In genomic region chrX:120560842-120561633, GRCh38 we compare ENCODE assay signal across 8 cellular contexts. TPM values are rescaled to one million over a fixed set of nuclear protein-coding genes. Genes with fewer than 3 reads are reported as not detected.
A peak's percentile ranks its signal among the peaks of the same experiment; 100 is the strongest.
DNase-seq lines count a peak whose midpoint lies in the region; ATAC-seq and TF ChIP-seq lines count a peak whose summit lies in the region.

CUL4B (minus strand) TSS chrX:120560962; CDS start chrX:120560638, 324 bp downstream.

- no peaks in the 10 kb centered on the region for H3K27me3 Mint-ChIP-seq in activated T-cell treated with anti-CD3 and anti-CD28 coated beads, Interleukin-2, amount 50 U/mL, for 4 hours (ENCODE audit: low read depth)

- CTCF ChIA-PET in Panc1 (lab: Charles Lee) = no interaction called here

- H3K36me3 ChIP-seq in Panc1 (ENCODE audit: control insufficient read depth, insufficient read depth, low read length) (peaks cover 5% of the 10 kb centered on the region; the same call in 1 of the 2 replicates), esophagus (ENCODE audit: control insufficient read depth in 2 of 2, insufficient read depth in 2 of 2, low read length in 1 of 2) (no peaks in the 10 kb centered on the region), muscle layer of colon (ENCODE audit: insufficient read depth, low read length) (no peaks in the 10 kb centered on the region)

- peak within 1 kb of the TSS; percentile 72 for H3K9ac ChIP-seq in muscle layer of colon (ENCODE audit: low read length)

- H3K4me1 Mint-ChIP-seq in activated T-cell treated with anti-CD3 and anti-CD28 coated beads, Interleukin-2, amount 50 U/mL, for 4 hours (ENCODE audit: low read depth) = peaks cover 25% of the 10 kb centered on the region

- no peaks in the 10 kb centered on the region for H3K9me3 ChIP-seq in Panc1 (ENCODE audit: control insufficient read depth, insufficient read depth, low read depth, low read length)
- H3K9me3 ChIP-seq in esophagus (ENCODE audit: control insufficient read depth in 2 of 2, insufficient read depth in 1 of 2, low read depth in 1 of 2, low read length in 1 of 2) = no peaks in the 10 kb centered on the region
- no peaks in the 10 kb centered on the region for H3K9me3 ChIP-seq in muscle layer of colon (ENCODE audit: low read length)

- no TSS peak for BruUV-seq in Panc1 (replicated peaks; lab: Mats Ljungman, UMichigan)

- intact Hi-C loops in Panc1 (cut with micrococcal nuclease; ENCODE audit: unreplicated experiment) = no loop called here

- H3K27me3 ChIP-seq in Panc1 (ENCODE audit: control insufficient read depth, insufficient read depth, low read length) (no peaks in the 10 kb centered on the region), esophagus (ENCODE audit: control insufficient read depth in 1 of 2, insufficient read depth in 2 of 2, low read length in 2 of 2) (no peaks in the 10 kb centered on the region), muscle layer of colon (ENCODE audit: control insufficient read depth in 1 of 2, insufficient read depth in 2 of 2, low read length in 2 of 2) (no peaks in the 10 kb centered on the region)

- no peaks in the 10 kb centered on the region for H3K9me3 Mint-ChIP-seq in activated T-cell treated with anti-CD3 and anti-CD28 coated beads, Interleukin-2, amount 50 U/mL, for 4 hours

- H3K27ac ChIP-seq in Panc1 (ENCODE audit: low read length) (peak within 1 kb of the TSS; percentile 98), esophagus (ENCODE audit: low read depth in 2 of 2, low read length in 1 of 2) (peak within 1 kb of the TSS; percentile 97 to 98), muscle layer of colon (ENCODE audit: low read depth, low read length) (peak within 1 kb of the TSS; percentile 92)

- POLR2A ChIA-PET in Panc1 (lab: Charles Lee) = interaction anchor here (0.6 to 2.2 kb wide), 7 partner anchors 9 to 795 kb away, joined by 3 to 36 read pairs (median 8); partner anchors contain the start of gene MCTS1

- TF ChIP-seq CTCF in Panc1 (IDR thresholded peaks at IDR 0.05) = no peak

- peak within 1 kb of the TSS; percentile 95 for H3K4me3 Mint-ChIP-seq in activated T-cell treated with anti-CD3 and anti-CD28 coated beads, Interleukin-2, amount 50 U/mL, for 4 hours

- ATAC-seq in GM21723 (IDR thresholded peaks at IDR 0.05; ENCODE audit: unreplicated experiment) (peak; percentile 76), Panc1 (peak; percentile 91)
- peak; percentile 87 to 92 for ATAC-seq in activated T-cell treated with anti-CD3 and anti-CD28 coated beads, Interleukin-2, amount 50 U/mL, for 4 hours

- peaks cover 2% of the 10 kb centered on the region for H3K36me3 Mint-ChIP-seq in activated T-cell treated with anti-CD3 and anti-CD28 coated beads, Interleukin-2, amount 50 U/mL, for 4 hours (ENCODE audit: insufficient read depth)

- in situ Hi-C loops in Panc1 (cut with HindIII; ENCODE audit: low pct_unique_long_range_greater_than_20kb, low sequenced_read_pairs) = no loop called here

- H3K4me3 ChIP-seq in Panc1 (ENCODE audit: low read depth in 2 of 2, low read length in 2 of 2) (peak within 1 kb of the TSS; percentile 93 to 99), esophagus (ENCODE audit: low read depth in 1 of 2, low read length in 2 of 2) (peak within 1 kb of the TSS; percentile 55 to 77), muscle layer of colon (ENCODE audit: low read depth in 1 of 2, low read length in 2 of 2) (peak within 1 kb of the TSS; percentile 54 to 82)

- 1 to 36% methylated on average over 33 to 47 of the region's 54 CpGs for WGBS in esophagus, 2 donors

- H3K4me1 ChIP-seq in Panc1 (ENCODE audit: control insufficient read depth, insufficient read depth, low read length) = peaks cover 12% of the 10 kb centered on the region; the same call in 1 of the 2 replicates
- H3K4me1 ChIP-seq in esophagus (ENCODE audit: control insufficient read depth in 2 of 2, insufficient read depth in 2 of 2, low read length in 1 of 2) = peaks cover 0 to 4% of the 10 kb centered on the region in 2 donors
- H3K4me1 ChIP-seq in muscle layer of colon (ENCODE audit: insufficient read depth, low read length) = no peaks in the 10 kb centered on the region

- DNase-seq in DMS53 (lab: John Stamatoyannopoulos, UW) (peak; percentile 97), KG1 (lab: John Stamatoyannopoulos, UW) (peak; percentile 62), Panc1 (ENCODE audit: low read depth, low spot score) (peak; percentile 90)
- peak; percentile 87 for DNase-seq in activated T-cell treated with anti-CD3 and anti-CD28 coated beads, Interleukin-2, amount 50 U/mL, for 4 hours
- DNase-seq in stimulated activated CD8-positive, alpha-beta memory T cell treated with anti-CD3 and anti-CD28 coated beads, Interleukin-7, amount 100 ng/mL, for 1 hour (ENCODE audit: low read depth in 2 of 2) = peak; percentile 76 to 80

RNA-seq across cellular contexts. Expression of gene CUL4B, which starts in this region (rescaled TPM):
- 99.8 TPM for total RNA-seq in Panc1 (2021; ENCODE audit: unreplicated experiment)
- polyA plus RNA-seq in Panc1 (2012; ENCODE audit: insufficient read length) = 30.9 TPM
- 10 to 100 TPM; 20.6 to 23.3 (median 21.5) TPM for total RNA-seq in activated T-cell treated with anti-CD3 and anti-CD28 coated beads, Interleukin-2, amount 50 U/mL, for 4 hours
- polyA plus RNA-seq in esophagus = 10 to 100 TPM; 16.7 to 24.2 TPM

Comparison
In these comparisons a context has a peak if more than half of its experiments do, and no peak if none do; other contexts are left out.
1. Peak in every context shown above with its lines: DNase-seq, ATAC-seq, H3K4me3 ChIP-seq and H3K27ac ChIP-seq.